13 cellular contexts compared by ENCODE assay signal in genomic region chr2:237885171-237885930, GRCh38. TPM values are rescaled to one million over a fixed set of nuclear protein-coding genes. Genes with fewer than 3 reads are reported as not detected.
DNase-seq lines count a peak whose midpoint lies in the region; TF ChIP-seq lines count a peak whose summit lies in the region.
"Had no signal": no experiment of that assay in that cellular context is flagged by ENCODE, and none has a peak within 500 bp of the region (broad histone marks: within the 10 kb centered on the region; RNA-seq: fewer than 3 reads in every experiment).

No MANE protein-coding gene starts in this region.

- H2BK15ac ChIP-seq in mesenchymal stem cell (ENCODE audit: low read depth, poor library complexity, severe bottlenecking) = no peak overlapping the region

- H3K27ac ChIP-seq in HEK293 (ENCODE audit: extremely low read depth, low read depth, low read length) = no peak overlapping the region
- no peak overlapping the region for H3K27ac ChIP-seq in mesenchymal stem cell (ENCODE audit: low read length, poor library complexity, severe bottlenecking)
- H3K27ac ChIP-seq in skeletal muscle tissue (ENCODE audit: low read depth, low read length) = peak overlapping the region; percentile 92
- H3K27ac ChIP-seq in brain microvascular endothelial cell = no peak overlapping the region

- no peak overlapping the region for H2AK5ac ChIP-seq in mesenchymal stem cell (ENCODE audit: low read length, severe bottlenecking)

- in situ Hi-C loops in brain microvascular endothelial cell (cut with HindIII; ENCODE audit: low pct_ligation_motif_present, low sequenced_read_pairs) = no loop called here

- H3K4me1 ChIP-seq in HEK293 (ENCODE audit: control insufficient read depth, insufficient read depth, low read length) = no peaks in the 10 kb centered on the region
- H3K4me1 ChIP-seq in mesenchymal stem cell (ENCODE audit: control insufficient read depth, insufficient read depth, low read depth, low read length) = peaks cover 19% of the 10 kb centered on the region
- H3K4me1 ChIP-seq in skeletal muscle tissue (ENCODE audit: control insufficient read depth in 3 of 3, insufficient read depth in 3 of 3, low read length in 3 of 3) = peaks cover 8 to 45% (median 41%) of the 10 kb centered on the region in 3 donors
- H3K4me1 ChIP-seq: breast epithelium had no signal

- no peak overlapping the region for H3K18ac ChIP-seq in mesenchymal stem cell (ENCODE audit: low read depth in 1 of 2, low read length in 2 of 2)

- whole genome bisulfite sequencing in mesenchymal stem cell = 77% methylated on average over 27 of the region's 27 CpGs

- no peaks in the 10 kb centered on the region for H3K36me3 ChIP-seq in HEK293 (ENCODE audit: control insufficient read depth in 2 of 2, insufficient read depth in 1 of 2, low read length in 2 of 2)
- peaks cover 0 to 8% of the 10 kb centered on the region in 2 experiments for H3K36me3 ChIP-seq in mesenchymal stem cell (ENCODE audit: control insufficient read depth in 1 of 2, insufficient read depth in 2 of 2, low read depth in 1 of 2, low read length in 2 of 2)
- H3K36me3 ChIP-seq in skeletal muscle tissue (ENCODE audit: control insufficient read depth in 3 of 3, insufficient read depth in 3 of 3, low read length in 3 of 3) = peaks cover 4 to 9% (median 4%) of the 10 kb centered on the region in 3 donors
- no peaks in the 10 kb centered on the region for H3K36me3 ChIP-seq in brain microvascular endothelial cell (replicated peaks)
- H3K36me3 ChIP-seq: breast epithelium had no signal

- H3K23ac ChIP-seq in mesenchymal stem cell (ENCODE audit: low read length in 2 of 2) = no peak overlapping the region

- no peaks in the 10 kb centered on the region for H3K9me3 ChIP-seq in HEK293 (ENCODE audit: control insufficient read depth, insufficient read depth, low read depth, low read length)
- no peaks in the 10 kb centered on the region for H3K9me3 ChIP-seq in mesenchymal stem cell (ENCODE audit: control insufficient read depth, low read length)
- H3K9me3 ChIP-seq in skeletal muscle tissue (ENCODE audit: control insufficient read depth in 3 of 3, low read length in 3 of 3) = no peaks in the 10 kb centered on the region
- H3K9me3 ChIP-seq: breast epithelium had no signal

- H3K14ac ChIP-seq in mesenchymal stem cell (ENCODE audit: low read length in 2 of 2) = peak overlapping the region in 1 of 2 experiments; percentile 58

- H4K91ac ChIP-seq in mesenchymal stem cell (ENCODE audit: low read length) = peak overlapping the region; percentile 64

- H2AFZ ChIP-seq in mesenchymal stem cell (ENCODE audit: low read depth, low read length) = no peak overlapping the region

- no peak overlapping the region for H2BK120ac ChIP-seq in mesenchymal stem cell (ENCODE audit: low read depth, low read length)

- no peak overlapping the region for H3K4ac ChIP-seq in mesenchymal stem cell (ENCODE audit: low read depth in 1 of 2, low read length in 2 of 2)

- H3K4me3 ChIP-seq in HEK293 (ENCODE audit: low read depth, low read length) = no peak overlapping the region
- H3K4me3 ChIP-seq in mesenchymal stem cell (ENCODE audit: insufficient read depth in 1 of 2, low read depth in 1 of 2, low read length in 2 of 2) = no peak overlapping the region
- H3K4me3 ChIP-seq in skeletal muscle tissue (ENCODE audit: low read length in 3 of 3) = peak overlapping the region in 1 of 3 donors; percentile 6
- no peak overlapping the region for H3K4me3 ChIP-seq in brain microvascular endothelial cell (ENCODE audit: low read depth, low read length)
- H3K4me3 ChIP-seq: breast epithelium had no signal

- H3K27me3 ChIP-seq in mesenchymal stem cell (ENCODE audit: control insufficient read depth in 1 of 2, insufficient read depth in 1 of 2, low read length in 2 of 2) = peaks cover 0 to 11% of the 10 kb centered on the region in 2 experiments
- H3K27me3 ChIP-seq in skeletal muscle tissue (ENCODE audit: control insufficient read depth in 3 of 3, insufficient read depth in 3 of 3, low read length in 3 of 3) = no peaks in the 10 kb centered on the region
- H3K27me3 ChIP-seq in brain microvascular endothelial cell (replicated peaks) = no peaks in the 10 kb centered on the region
- H3K27me3 ChIP-seq: breast epithelium had no signal

- H2BK5ac ChIP-seq in mesenchymal stem cell (ENCODE audit: low read depth, low read length, poor library complexity, severe bottlenecking) = no peak overlapping the region

- H3K9ac ChIP-seq in mesenchymal stem cell (ENCODE audit: low read length) (no peak overlapping the region), skeletal muscle tissue (ENCODE audit: low read depth in 1 of 3, low read length in 3 of 3) (peak overlapping the region in 2 of 3 donors; percentile 56 to 77)

- peak overlapping the region in 1 of 2 experiments; percentile 22 for H2BK12ac ChIP-seq in mesenchymal stem cell (ENCODE audit: low read length in 2 of 2)

- POLR2A ChIA-PET in HEK293 (lab: Yijun Ruan, JAX) = no interaction called here

- H3K4me2 ChIP-seq in mesenchymal stem cell (ENCODE audit: low read length, poor library complexity, severe bottlenecking) = no peak overlapping the region

- DNase-seq in ecto neural progenitor cell (ENCODE audit: low spot score) (peak; percentile 48), mesenchymal stem cell (no peak), brain microvascular endothelial cell (no peak), HCEC 1CT (no peak), iPS-NIHi11 (ENCODE audit: low spot score) (no peak)
- DNase-seq in stimulated activated naive CD4-positive, alpha-beta T cell (lab: John Stamatoyannopoulos, UW) = no peak
- DNase-seq: AML-193, DMS 273 treated with DMSO at 0.1 percent for 48 hours, foreskin fibroblast, NCI-H446 treated with DMSO at 0.1 percent for 48 hours had no signal

- no peaks in the 10 kb centered on the region for H3K79me1 ChIP-seq in mesenchymal stem cell (replicated peaks; ENCODE audit: low read length, poor library complexity, severe bottlenecking)

- TF ChIP-seq CTCF in HEK293 (tag by site-specific recombination; IDR thresholded peaks at IDR 0.05) (no peak), brain microvascular endothelial cell (IDR thresholded peaks at IDR 0.05; ENCODE audit: low read depth, low read length, missing control alignments) (no peak)

- peak overlapping the region; percentile 28 for H4K8ac ChIP-seq in mesenchymal stem cell (ENCODE audit: low read length)

- CTCF ChIA-PET in HEK293 (lab: Yijun Ruan, JAX) = no interaction called here

TF ChIP-seq in HEK293, 187 proteins besides CTCF, POLR2A, EP300 and RAD21:
- peak; percentile 39 for TF ChIP-seq ZIC2 (tag by site-specific recombination; IDR thresholded peaks at IDR 0.05)
- no peak for TF ChIP-seq GFI1B (tag by site-specific recombination; IDR thresholded peaks at IDR 0.05)

RNA-seq across cellular contexts. Expression of gene RAMP1, which starts 25.9 kb away (rescaled TPM):
- 3.1 TPM for polyA plus RNA-seq in mesenchymal stem cell (2013, experiment 1 of 2)
- polyA plus RNA-seq in mesenchymal stem cell (2013, experiment 2 of 2) = 4.3 TPM
- 31.8 TPM for total RNA-seq in skeletal muscle tissue
